In genomic region chr7:76499928-76500249, GRCh38 we compare ENCODE assay signal across 8 cellular contexts. TPM values are rescaled to one million over a fixed set of nuclear protein-coding genes. Genes with fewer than 3 reads are reported as not detected.
DNase-seq lines count a peak whose midpoint lies in the region; ATAC-seq, FAIRE-seq and TF ChIP-seq lines count a peak whose summit lies in the region.
"Not testable (repeated sequence)": the region's sequence is repeated elsewhere in the genome, so short reads cannot be mapped to it uniquely, and the experiment has no call there.
"Had no signal": no experiment of that assay in that cellular context is flagged by ENCODE, and none has a peak within 500 bp of the region (broad histone marks: within the 10 kb centered on the region; RNA-seq: fewer than 3 reads in every experiment).

No MANE protein-coding gene starts in this region.

- H3K4me3 Mint-ChIP-seq in activated CD8-positive, alpha-beta T cell treated with anti-CD3 and anti-CD28 coated beads for 36 hours; activated naive CD8-positive, alpha-beta T cell treated with anti-CD3 and anti-CD28 coated beads, Interleukin-2, amount 10 ng/mL, durations not matched to agents 7 days and 5 days: not testable (repeated sequence)
- peak overlapping the region in 4 of 10 donors; percentile 46 to 70 (median 58) for H3K4me3 Mint-ChIP-seq in naive thymus-derived CD8-positive, alpha-beta T cell

- 0% methylated on average over 1 of the region's 19 CpGs for WGBS in SK-N-SH (ENCODE audit: low lambda C conversion rate)

- H3K27ac ChIP-seq in SK-N-SH (ENCODE audit: low read depth in 2 of 2, low read length in 1 of 2): not testable (repeated sequence)

- not testable (repeated sequence) for H3K79me2 ChIP-seq in SK-N-SH (ENCODE audit: insufficient read depth)

- peak; percentile 25 for TF ChIP-seq RAD21 in SK-N-SH (IDR thresholded peaks at IDR 0.05; ENCODE audit: low read length)

- POLR2A ChIA-PET in SK-N-SH (lab: Yijun Ruan, JAX); activated CD8-positive, alpha-beta T cell treated with anti-CD3 and anti-CD28 coated beads for 36 hours (lab: Charles Lee); activated naive CD8-positive, alpha-beta T cell treated with anti-CD3 and anti-CD28 coated beads, Interleukin-2, amount 10 ng/mL, durations not matched to agents 7 days and 5 days (lab: Charles Lee); naive thymus-derived CD8-positive, alpha-beta T cell (lab: Charles Lee): not testable (repeated sequence)

- not testable (repeated sequence) for H4K20me1 ChIP-seq in SK-N-SH (ENCODE audit: insufficient read depth)

- intact Hi-C loops in activated CD8-positive, alpha-beta T cell treated with anti-CD3 and anti-CD28 coated beads for 36 hours (cut with micrococcal nuclease); left ventricle myocardium superior (cut with micrococcal nuclease): not testable (repeated sequence)

- TF ChIP-seq CTCF in SK-N-SH (IDR thresholded peaks at IDR 0.05): peak; percentile 49
- not testable (repeated sequence) for TF ChIP-seq CTCF in activated CD8-positive, alpha-beta T cell treated with anti-CD3 and anti-CD28 coated beads for 36 hours (IDR thresholded peaks at IDR 0.05)

- H3K4me3 ChIP-seq in SK-N-SH (ENCODE audit: low read depth in 2 of 2, low read length in 1 of 2): not testable (repeated sequence)

- TF ChIP-seq EP300 in SK-N-SH (IDR thresholded peaks at IDR 0.05; ENCODE audit: borderline replicate concordance in 1 of 2, low read depth in 1 of 2, low read length in 1 of 2): not testable (repeated sequence)

- not testable (repeated sequence) for H3K27me3 ChIP-seq in SK-N-SH (ENCODE audit: insufficient read depth)

- not testable (repeated sequence) for H3K9me3 Mint-ChIP-seq in activated CD8-positive, alpha-beta T cell treated with anti-CD3 and anti-CD28 coated beads for 36 hours; activated naive CD8-positive, alpha-beta T cell treated with anti-CD3 and anti-CD28 coated beads, Interleukin-2, amount 10 ng/mL, durations not matched to agents 7 days and 5 days; naive thymus-derived CD8-positive, alpha-beta T cell

- not testable (repeated sequence) for TF ChIP-seq POLR2A in GM12891 (IDR thresholded peaks at IDR 0.05; ENCODE audit: low read depth, low read length)

- not testable (repeated sequence) for H3K9ac ChIP-seq in SK-N-SH

- H3K4me1 ChIP-seq in SK-N-SH (ENCODE audit: control insufficient read depth in 1 of 2, insufficient read depth in 2 of 2, low read depth in 1 of 2, low read length in 1 of 2): not testable (repeated sequence)

- not testable (repeated sequence) for H3K9me2 ChIP-seq in SK-N-SH

- H3K27me3 Mint-ChIP-seq in activated CD8-positive, alpha-beta T cell treated with anti-CD3 and anti-CD28 coated beads for 36 hours; activated naive CD8-positive, alpha-beta T cell treated with anti-CD3 and anti-CD28 coated beads, Interleukin-2, amount 10 ng/mL, durations not matched to agents 7 days and 5 days; naive thymus-derived CD8-positive, alpha-beta T cell: not testable (repeated sequence)

- peak; percentile 96 for FAIRE-seq in GM12891 (lab: Jason Lieb, UNC)

- CTCF ChIA-PET in SK-N-SH (lab: Yijun Ruan, JAX): not testable (repeated sequence)
- CTCF ChIA-PET in activated CD8-positive, alpha-beta T cell treated with anti-CD3 and anti-CD28 coated beads for 36 hours (lab: Charles Lee): interaction anchor here (0.7 kb wide), 1 partner anchor 181 kb away, joined by 3 read pairs; no protein-coding TSS in a partner anchor

- not testable (repeated sequence) for H3K4me1 Mint-ChIP-seq in activated CD8-positive, alpha-beta T cell treated with anti-CD3 and anti-CD28 coated beads for 36 hours (ENCODE audit: low read depth); activated naive CD8-positive, alpha-beta T cell treated with anti-CD3 and anti-CD28 coated beads, Interleukin-2, amount 10 ng/mL, durations not matched to agents 7 days and 5 days; naive thymus-derived CD8-positive, alpha-beta T cell

- H3F3A ChIP-seq in SK-N-SH (replicated peaks; ENCODE audit: insufficient read depth): not testable (repeated sequence)

- not testable (repeated sequence) for H2AFZ ChIP-seq in SK-N-SH (ENCODE audit: low read depth)

- not testable (repeated sequence) for H3K27ac Mint-ChIP-seq in activated CD8-positive, alpha-beta T cell treated with anti-CD3 and anti-CD28 coated beads for 36 hours; activated naive CD8-positive, alpha-beta T cell treated with anti-CD3 and anti-CD28 coated beads, Interleukin-2, amount 10 ng/mL, durations not matched to agents 7 days and 5 days
- H3K27ac Mint-ChIP-seq in naive thymus-derived CD8-positive, alpha-beta T cell: peak overlapping the region in 3 of 10 donors; percentile 29 to 53 (median 48)

- H3K9me3 ChIP-seq in SK-N-SH: not testable (repeated sequence)

- peak; percentile 72 for ATAC-seq in HG02759 (IDR thresholded peaks at IDR 0.05; ENCODE audit: unreplicated experiment)
- ATAC-seq in activated CD8-positive, alpha-beta T cell treated with anti-CD3 and anti-CD28 coated beads for 36 hours: peak; percentile 82
- peak; percentile 65 for ATAC-seq in activated naive CD8-positive, alpha-beta T cell treated with anti-CD3 and anti-CD28 coated beads, Interleukin-2, amount 10 ng/mL, durations not matched to agents 7 days and 5 days (ENCODE audit: low read depth)
- peak; percentile 49 for ATAC-seq in left ventricle myocardium superior
- peak; percentile 69 to 89 for ATAC-seq in naive thymus-derived CD8-positive, alpha-beta T cell

- H3K36me3 ChIP-seq in SK-N-SH (replicated peaks in 1 of 2; ENCODE audit: control insufficient read depth in 1 of 2, insufficient read depth in 2 of 2, low read length in 1 of 2): not testable (repeated sequence)

- not testable (repeated sequence) for DNase-seq in GM12891 (ENCODE audit: insufficient read length, low spot score); SK-N-SH; activated naive CD8-positive, alpha-beta T cell treated with anti-CD3 and anti-CD28 coated beads, Interleukin-2, amount 10 ng/mL, durations not matched to agents 7 days and 5 days; left ventricle myocardium superior
- peak; percentile 19 for DNase-seq in activated CD8-positive, alpha-beta T cell treated with anti-CD3 and anti-CD28 coated beads for 36 hours
- peak in 3 of 10 donors; percentile 13 to 43 (median 36) for DNase-seq in naive thymus-derived CD8-positive, alpha-beta T cell

- not testable (repeated sequence) for H3K4me2 ChIP-seq in SK-N-SH

- H3K36me3 Mint-ChIP-seq in activated CD8-positive, alpha-beta T cell treated with anti-CD3 and anti-CD28 coated beads for 36 hours (ENCODE audit: low read depth); activated naive CD8-positive, alpha-beta T cell treated with anti-CD3 and anti-CD28 coated beads, Interleukin-2, amount 10 ng/mL, durations not matched to agents 7 days and 5 days; naive thymus-derived CD8-positive, alpha-beta T cell: not testable (repeated sequence)

RNA-seq across cellular contexts. Expression of gene UPK3B, which starts 10.5 kb away (rescaled TPM):
- not detected for polyA plus RNA-seq in GM12891 (2012; ENCODE audit: low read depth, missing spikeins)
- 0.11 TPM in 1 of 2 replicates, not detected in the other for polyA plus RNA-seq in SK-N-SH (2012; rRNA removed)
- polyA plus RNA-seq in SK-N-SH (2012; cell fraction: cytosol; rRNA removed): 0.01 TPM in 1 of 2 replicates, not detected in the other
- polyA plus RNA-seq in SK-N-SH (2012; cell fraction: nucleus; rRNA removed): 0.68 and 0.92 TPM in 2 replicates
- total RNA-seq in activated CD8-positive, alpha-beta T cell treated with anti-CD3 and anti-CD28 coated beads for 36 hours: under 1 TPM in 1 of 2 experiments, not detected in 1; 0.40 TPM
- 1 to 10 TPM; 2.1 to 2.7 TPM for total RNA-seq in activated naive CD8-positive, alpha-beta T cell treated with anti-CD3 and anti-CD28 coated beads, Interleukin-2, amount 10 ng/mL, durations not matched to agents 7 days and 5 days
- 2.2 TPM for total RNA-seq in left ventricle myocardium superior
- 1 to 10 TPM; 7.3 to 8.4 TPM for total RNA-seq in naive thymus-derived CD8-positive, alpha-beta T cell
- not detected for polyA plus RNA-seq in naive thymus-derived CD8-positive, alpha-beta T cell

RNA-seq across cellular contexts. Expression of gene DTX2, which starts 38.4 kb away (rescaled TPM):
- polyA plus RNA-seq in GM12891 (2012; ENCODE audit: low read depth, missing spikeins): 9.2 TPM
- polyA plus RNA-seq in SK-N-SH (2012; rRNA removed): 6.7 and 7.6 TPM in 2 replicates
- 2.6 and 5.4 TPM in 2 replicates for polyA plus RNA-seq in SK-N-SH (2012; cell fraction: cytosol; rRNA removed)
- 24.4 and 27.2 TPM in 2 replicates for polyA plus RNA-seq in SK-N-SH (2012; cell fraction: nucleus; rRNA removed)
- 10 to 100 TPM; 20.5 to 20.8 TPM for total RNA-seq in activated CD8-positive, alpha-beta T cell treated with anti-CD3 and anti-CD28 coated beads for 36 hours
- 10 to 100 TPM; 34.3 to 38.6 TPM for total RNA-seq in activated naive CD8-positive, alpha-beta T cell treated with anti-CD3 and anti-CD28 coated beads, Interleukin-2, amount 10 ng/mL, durations not matched to agents 7 days and 5 days
- 9.3 TPM for total RNA-seq in left ventricle myocardium superior
- total RNA-seq in naive thymus-derived CD8-positive, alpha-beta T cell: 10 to 100 TPM; 39.0 to 43.7 TPM
- polyA plus RNA-seq in naive thymus-derived CD8-positive, alpha-beta T cell: 10 to 100 TPM in 2 of 3 donors, 1 to 10 TPM in 1; 6.6 to 13.5 (median 12.7) TPM

RNA-seq across cellular contexts. Expression of gene SPDYE16, which starts 43.2 kb away (rescaled TPM):
- 0.28 TPM for polyA plus RNA-seq in GM12891 (2012; ENCODE audit: low read depth, missing spikeins)
- polyA plus RNA-seq in SK-N-SH (2012; rRNA removed): 0.10 TPM in 1 of 2 replicates, not detected in the other
- 0.03 and 0.05 TPM in 2 replicates for polyA plus RNA-seq in SK-N-SH (2012; cell fraction: cytosol; rRNA removed)
- 0.20 and 0.39 TPM in 2 replicates for polyA plus RNA-seq in SK-N-SH (2012; cell fraction: nucleus; rRNA removed)
- total RNA-seq in activated CD8-positive, alpha-beta T cell treated with anti-CD3 and anti-CD28 coated beads for 36 hours: under 1 TPM; 0.20 to 0.23 TPM
- under 1 TPM; 0.22 to 0.71 TPM for total RNA-seq in activated naive CD8-positive, alpha-beta T cell treated with anti-CD3 and anti-CD28 coated beads, Interleukin-2, amount 10 ng/mL, durations not matched to agents 7 days and 5 days
- total RNA-seq in left ventricle myocardium superior: not detected
- total RNA-seq in naive thymus-derived CD8-positive, alpha-beta T cell: under 1 TPM; 0.26 to 0.69 TPM
- polyA plus RNA-seq in naive thymus-derived CD8-positive, alpha-beta T cell: not detected
- total RNA-seq: G401 had no signal
